Comparison of ENCODE assay signal across 1 cellular context in the genomic region with DNA sequence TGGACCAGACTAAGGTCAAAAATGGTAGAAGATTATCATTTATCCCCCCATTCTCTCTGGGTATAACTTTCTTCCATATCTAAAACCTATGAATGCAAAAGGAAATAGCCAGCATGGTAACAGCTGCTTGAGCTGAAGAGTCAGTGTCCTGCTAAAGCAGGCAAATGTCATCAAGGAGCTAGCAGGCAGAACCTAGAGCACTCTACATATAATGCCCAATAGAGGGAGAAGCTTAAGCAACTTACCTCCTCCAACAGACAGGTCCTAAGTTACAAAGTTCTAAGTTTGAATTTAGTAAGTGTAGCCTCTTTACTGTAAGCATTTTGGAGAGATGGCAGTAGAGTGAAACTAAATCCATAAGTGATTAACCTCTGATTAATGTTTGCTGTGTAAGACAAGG.
TF ChIP-seq lines count a peak whose summit lies in the region.

No MANE protein-coding gene starts in this region.

TF ChIP-seq in GM12878, 131 proteins besides CTCF, POLR2A, EP300 and RAD21:
- TF ChIP-seq SMAD1 (IDR thresholded peaks at IDR 0.05; ENCODE audit: low read depth, partially characterized antibody) (no peak), RAD51 (IDR thresholded peaks at IDR 0.05) (no peak), ZNF384 (IDR thresholded peaks at IDR 0.05; ENCODE audit: borderline replicate concordance, low read depth, low read length) (no peak), TCF3 (IDR thresholded peaks at IDR 0.05; ENCODE audit: borderline replicate concordance, insufficient read depth, low read depth, low read length) (no peak), ZNF687 (IDR thresholded peaks at IDR 0.05) (no peak), GABPA (IDR thresholded peaks at IDR 0.05; ENCODE audit: low read depth) (no peak), SKIL (IDR thresholded peaks at IDR 0.05; ENCODE audit: low read depth, poor library complexity, severe bottlenecking) (no peak), BHLHE40 (IDR thresholded peaks at IDR 0.05; ENCODE audit: borderline replicate concordance in 1 of 2, low read depth in 2 of 2, low read length in 1 of 2) (no peak), ZBTB11 (CRISPR knock-in tag; IDR thresholded peaks at IDR 0.05) (no peak), ZNF274 (IDR thresholded peaks at IDR 0.05; ENCODE audit: insufficient read depth, insufficient read length) (no peak), JUNB (IDR thresholded peaks at IDR 0.05) (no peak), NR2F1 (conservative IDR thresholded peaks at IDR 0.05) (no peak), ESRRA (IDR thresholded peaks at IDR 0.05; ENCODE audit: low read length) (no peak), FOXK2 (IDR thresholded peaks at IDR 0.05) (no peak), TCF7 (IDR thresholded peaks at IDR 0.05; ENCODE audit: borderline replicate concordance) (no peak), IRF4 (IDR thresholded peaks at IDR 0.05; ENCODE audit: low read depth, low read length) (no peak), NFXL1 (IDR thresholded peaks at IDR 0.05; ENCODE audit: borderline replicate concordance) (no peak)
- TF ChIP-seq, protein P1, sequence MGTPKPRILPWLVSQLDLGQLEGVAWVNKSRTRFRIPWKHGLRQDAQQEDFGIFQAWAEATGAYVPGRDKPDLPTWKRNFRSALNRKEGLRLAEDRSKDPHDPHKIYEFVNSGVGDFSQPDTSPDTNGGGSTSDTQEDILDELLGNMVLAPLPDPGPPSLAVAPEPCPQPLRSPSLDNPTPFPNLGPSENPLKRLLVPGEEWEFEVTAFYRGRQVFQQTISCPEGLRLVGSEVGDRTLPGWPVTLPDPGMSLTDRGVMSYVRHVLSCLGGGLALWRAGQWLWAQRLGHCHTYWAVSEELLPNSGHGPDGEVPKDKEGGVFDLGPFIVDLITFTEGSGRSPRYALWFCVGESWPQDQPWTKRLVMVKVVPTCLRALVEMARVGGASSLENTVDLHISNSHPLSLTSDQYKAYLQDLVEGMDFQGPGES (IDR thresholded peaks at IDR 0.05): no peak
- TF ChIP-seq, protein P2, sequence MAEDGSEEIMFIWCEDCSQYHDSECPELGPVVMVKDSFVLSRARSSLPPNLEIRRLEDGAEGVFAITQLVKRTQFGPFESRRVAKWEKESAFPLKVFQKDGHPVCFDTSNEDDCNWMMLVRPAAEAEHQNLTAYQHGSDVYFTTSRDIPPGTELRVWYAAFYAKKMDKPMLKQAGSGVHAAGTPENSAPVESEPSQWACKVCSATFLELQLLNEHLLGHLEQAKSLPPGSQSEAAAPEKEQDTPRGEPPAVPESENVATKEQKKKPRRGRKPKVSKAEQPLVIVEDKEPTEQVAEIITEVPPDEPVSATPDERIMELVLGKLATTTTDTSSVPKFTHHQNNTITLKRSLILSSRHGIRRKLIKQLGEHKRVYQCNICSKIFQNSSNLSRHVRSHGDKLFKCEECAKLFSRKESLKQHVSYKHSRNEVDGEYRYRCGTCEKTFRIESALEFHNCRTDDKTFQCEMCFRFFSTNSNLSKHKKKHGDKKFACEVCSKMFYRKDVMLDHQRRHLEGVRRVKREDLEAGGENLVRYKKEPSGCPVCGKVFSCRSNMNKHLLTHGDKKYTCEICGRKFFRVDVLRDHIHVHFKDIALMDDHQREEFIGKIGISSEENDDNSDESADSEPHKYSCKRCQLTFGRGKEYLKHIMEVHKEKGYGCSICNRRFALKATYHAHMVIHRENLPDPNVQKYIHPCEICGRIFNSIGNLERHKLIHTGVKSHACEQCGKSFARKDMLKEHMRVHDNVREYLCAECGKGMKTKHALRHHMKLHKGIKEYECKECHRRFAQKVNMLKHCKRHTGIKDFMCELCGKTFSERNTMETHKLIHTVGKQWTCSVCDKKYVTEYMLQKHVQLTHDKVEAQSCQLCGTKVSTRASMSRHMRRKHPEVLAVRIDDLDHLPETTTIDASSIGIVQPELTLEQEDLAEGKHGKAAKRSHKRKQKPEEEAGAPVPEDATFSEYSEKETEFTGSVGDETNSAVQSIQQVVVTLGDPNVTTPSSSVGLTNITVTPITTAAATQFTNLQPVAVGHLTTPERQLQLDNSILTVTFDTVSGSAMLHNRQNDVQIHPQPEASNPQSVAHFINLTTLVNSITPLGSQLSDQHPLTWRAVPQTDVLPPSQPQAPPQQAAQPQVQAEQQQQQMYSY (CRISPR knock-in tag; IDR thresholded peaks at IDR 0.05): no peak
